In the genomic region with DNA sequence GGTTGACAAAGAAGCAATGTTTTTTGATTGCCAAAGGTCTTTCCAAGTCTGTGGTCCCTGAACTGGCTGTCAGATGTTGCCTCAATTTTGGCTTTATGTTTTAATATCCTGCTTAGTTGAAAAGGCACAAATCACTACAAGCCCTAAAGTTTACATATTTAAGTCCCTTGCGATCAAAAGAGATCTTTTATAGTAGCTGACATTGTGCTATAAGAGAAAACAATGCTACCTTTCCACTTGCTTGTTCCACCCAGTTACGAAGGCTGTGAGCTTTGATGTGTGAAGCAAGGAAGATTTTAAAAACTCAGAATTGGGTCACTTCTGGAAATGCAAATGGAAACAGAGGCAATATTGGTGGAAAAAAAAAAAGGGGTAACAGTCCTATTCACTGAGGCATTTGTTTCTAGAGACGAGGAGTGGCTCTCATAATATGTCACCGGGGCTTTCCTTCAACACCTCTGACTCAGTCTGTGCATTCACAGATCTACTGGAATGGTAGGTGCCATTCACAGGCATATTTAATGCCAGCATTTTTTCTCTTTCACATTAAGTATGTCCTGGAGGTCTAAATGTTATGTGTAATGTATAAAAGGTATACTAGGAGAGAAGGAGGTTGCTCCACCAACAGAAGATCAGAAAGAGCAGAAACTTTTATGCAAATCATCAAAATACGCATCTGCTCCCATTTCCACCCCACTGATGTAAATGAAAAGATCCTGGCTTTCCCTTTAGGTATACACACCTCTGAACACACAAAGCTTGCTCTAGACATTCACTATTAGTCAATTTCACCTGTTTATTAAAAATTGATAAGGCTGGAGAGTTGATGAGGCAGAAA, we compare ENCODE assay signal across 10 cellular contexts.
DNase-seq lines count a peak whose midpoint lies in the region; ATAC-seq, FAIRE-seq and TF ChIP-seq lines count a peak whose summit lies in the region.
"Had no signal": no experiment of that assay in that cellular context is flagged by ENCODE, and none has a peak within 500 bp of the region (broad histone marks: within the 10 kb centered on the region; RNA-seq: fewer than 3 reads in every experiment).

No MANE protein-coding gene starts in this region.

- no peak overlapping the region for H2AFZ ChIP-seq in GM12878 (ENCODE audit: control insufficient read depth, low read depth, low read length)

- no peak for FAIRE-seq in GM12878 (lab: Jason Lieb, UNC)

- DNase-seq in GM12865 (ENCODE audit: low read depth) (peak; percentile 46), GM12878 (ENCODE audit: low read depth, low spot score) (peak; percentile 27), pons (ENCODE audit: low spot score) (no peak), upper lobe of left lung (no peak), ureter (ENCODE audit: low spot score) (no peak)
- no peak for DNase-seq in CD4-positive, alpha-beta T cell
- DNase-seq: NCI-H2227 treated with DMSO at 0.1 percent for 48 hours had no signal

- in situ Hi-C loops in GM12878 (cut with MboI) = no loop called here

- peak overlapping the region; percentile 68 for H3K4me2 ChIP-seq in GM12878 (ENCODE audit: control insufficient read depth, insufficient read depth)

- H4K20me1 ChIP-seq in GM12878 (ENCODE audit: control insufficient read depth, insufficient read depth) = no peaks in the 10 kb centered on the region

- ATAC-seq in GM19372 (IDR thresholded peaks at IDR 0.05; ENCODE audit: low read depth, unreplicated experiment) (peak; percentile 68), HG03095 (IDR thresholded peaks at IDR 0.05; ENCODE audit: unreplicated experiment) (peak; percentile 94), GM12878 (peak; percentile 95), upper lobe of left lung (ENCODE audit: low FRiP score in 2 of 2) (no peak)
- ATAC-seq in CD4-positive, alpha-beta T cell (ENCODE audit: poor library complexity) = no peak

- H3K36me3 ChIP-seq in GM12878 (ENCODE audit: control insufficient read depth in 2 of 2, insufficient read depth in 2 of 2, low read length in 1 of 2) (no peaks in the 10 kb centered on the region), upper lobe of left lung (no peaks in the 10 kb centered on the region)

- no peak overlapping the region for H3K4me3 Mint-ChIP-seq in CD4-positive, alpha-beta T cell

- no peak overlapping the region for H3K27ac Mint-ChIP-seq in CD4-positive, alpha-beta T cell

- H3K36me3 Mint-ChIP-seq in CD4-positive, alpha-beta T cell (ENCODE audit: low read depth) = no peaks in the 10 kb centered on the region

- H3K4me3 ChIP-seq in GM12865 (ENCODE audit: low read depth, low read length) = no peak overlapping the region
- H3K4me3 ChIP-seq in GM12878 = no peak overlapping the region
- H3K4me3 ChIP-seq in upper lobe of left lung = no peak overlapping the region
- H3K4me3 ChIP-seq: coronary artery had no signal

- peaks cover 9% of the 10 kb centered on the region for H3K27me3 Mint-ChIP-seq in CD4-positive, alpha-beta T cell

- H3K9me3 ChIP-seq in GM12878 (replicated peaks; ENCODE audit: control insufficient read depth, insufficient read depth, low read length) = no peaks in the 10 kb centered on the region
- no peaks in the 10 kb centered on the region for H3K9me3 ChIP-seq in upper lobe of left lung
- H3K9me3 ChIP-seq in CD4-positive, alpha-beta T cell (ENCODE audit: control insufficient read depth, low read length) = no peaks in the 10 kb centered on the region

- H3K4me1 ChIP-seq in GM12878 (ENCODE audit: control insufficient read depth, insufficient read depth, low read length) = peaks cover 11% of the 10 kb centered on the region
- H3K4me1 ChIP-seq in upper lobe of left lung = peaks cover 0 to 4% (median 0%) of the 10 kb centered on the region in 4 donors

- POLR2A ChIA-PET in GM12878 (lab: Charles Lee) = interaction anchor here (0.8 to 1.9 kb wide), 4 partner anchors 13 to 582 kb away, joined by 3 to 7 read pairs (median 4); no protein-coding TSS in a partner anchor
- POLR2A ChIA-PET in CD4-positive, alpha-beta T cell (lab: Charles Lee) = no interaction called here

- TF ChIP-seq POLR2A in GM12878 (IDR thresholded peaks at IDR 0.05; ENCODE audit: low read depth, low read length) (no peak), upper lobe of left lung (IDR thresholded peaks at IDR 0.05) (no peak)

- RAD21 ChIA-PET in GM12878 (lab: Charles Lee; ENCODE audit: unreplicated experiment) = interaction anchor here (0.8 to 1.2 kb wide), 4 partner anchors 15 to 533 kb away, joined by 3 to 8 read pairs (median 3); no protein-coding TSS in a partner anchor

- no peaks in the 10 kb centered on the region for H3K4me1 Mint-ChIP-seq in CD4-positive, alpha-beta T cell (ENCODE audit: low read depth)

- TSS peak; percentile 49 for BruUV-seq in GM12878 (replicated peaks; lab: Mats Ljungman, UMichigan)

- intact Hi-C loops in GM12878 (cut with micrococcal nuclease; ENCODE audit: unreplicated experiment) = no loop called here
- intact Hi-C loops in CD4-positive, alpha-beta T cell (cut with DNase I, micrococcal nuclease) = no loop called here

- H3K79me2 ChIP-seq in GM12878 (ENCODE audit: control insufficient read depth, insufficient read depth, low read length) = no peaks in the 10 kb centered on the region

- CTCF ChIA-PET in GM12878 (lab: Yijun Ruan, JAX) = interaction anchor here (1.0 to 2.2 kb wide), 5 partner anchors 11 to 87 kb away, joined by 3 to 8 read pairs (median 3); no protein-coding TSS in a partner anchor
- CTCF ChIA-PET in CD4-positive, alpha-beta T cell (lab: Charles Lee) = interaction anchor here (1.2 kb wide), 1 partner anchor 60 kb away, joined by 4 read pairs; no protein-coding TSS in a partner anchor

- TF ChIP-seq CTCF in GM12865 (IDR thresholded peaks at IDR 0.05; ENCODE audit: insufficient read depth, low read depth, low read length, missing control alignments) = no peak
- no peak for TF ChIP-seq CTCF in GM12878 (IDR thresholded peaks at IDR 0.05 in 2 of 3, conservative IDR thresholded peaks at IDR 0.05 in 1 of 3; ENCODE audit: control insufficient read depth in 2 of 3, extremely low read depth in 1 of 3, insufficient read depth in 1 of 3, low read depth in 3 of 3, low read length in 3 of 3)
- TF ChIP-seq CTCF in upper lobe of left lung (IDR thresholded peaks at IDR 0.05) = no peak
- no peak for TF ChIP-seq CTCF in CD4-positive, alpha-beta T cell (IDR thresholded peaks at IDR 0.05)

- no peaks in the 10 kb centered on the region for H3K9me3 Mint-ChIP-seq in CD4-positive, alpha-beta T cell

- SMC1A ChIA-PET in GM12878 (lab: Charles Lee; ENCODE audit: uncharacterized antibody, unreplicated experiment) = interaction anchor here (0.7 to 3.7 kb wide), 9 partner anchors 8 to 140 kb away, joined by 3 to 16 read pairs (median 4); no protein-coding TSS in a partner anchor

- H3K27me3 ChIP-seq in GM12878 (replicated peaks in 1 of 2; ENCODE audit: control insufficient read depth in 2 of 2, insufficient read depth in 2 of 2, low read length in 1 of 2) = no peaks in the 10 kb centered on the region
- no peaks in the 10 kb centered on the region for H3K27me3 ChIP-seq in upper lobe of left lung
- H3K27me3 ChIP-seq in CD4-positive, alpha-beta T cell (ENCODE audit: control insufficient read depth, insufficient read depth, low read length) = no peaks in the 10 kb centered on the region

- H3K27ac ChIP-seq in GM12878 (ENCODE audit: control insufficient read depth, insufficient read depth) (no peak overlapping the region), upper lobe of left lung (no peak overlapping the region)
- no peak overlapping the region for H3K27ac ChIP-seq in CD4-positive, alpha-beta T cell (ENCODE audit: low read depth, low read length)
- H3K27ac ChIP-seq: coronary artery had no signal

- TF ChIP-seq RAD21 in GM12878 (IDR thresholded peaks at IDR 0.05; ENCODE audit: insufficient read depth, low read depth, low read length) = no peak

- TF ChIP-seq EP300 in GM12878 (IDR thresholded peaks at IDR 0.05; ENCODE audit: borderline replicate concordance in 1 of 2, control insufficient read depth in 1 of 2, low read depth in 2 of 2, low read length in 2 of 2) = peak; percentile 65 to 81; a peak in 3 of 4 replicates
- TF ChIP-seq EP300 in upper lobe of left lung (IDR thresholded peaks at IDR 0.05) = no peak

- 9% methylated on average over 5 of the region's 5 CpGs for WGBS in GM12878 (ENCODE audit: insufficient coverage, insufficient replicate concordance, low lambda C conversion rate, missing lambda C conversion rate)
- 68 to 74% methylated on average over 5 of the region's 5 CpGs for WGBS in upper lobe of left lung, 2 donors

- H3K9ac ChIP-seq in GM12878 (ENCODE audit: control insufficient read depth, insufficient read depth, low read length) = no peak overlapping the region

TF ChIP-seq in GM12878, 131 proteins besides CTCF, POLR2A, EP300 and RAD21 (continues in another document):
- TF ChIP-seq NFIC (IDR thresholded peaks at IDR 0.05; ENCODE audit: low read depth, low read length) = peak; percentile 52; the same call in 1 of the 2 replicates
- TF ChIP-seq BCL11A (IDR thresholded peaks at IDR 0.05; ENCODE audit: low read depth, low read length) = peak; percentile 49; the same call in 1 of the 2 replicates
- TF ChIP-seq, protein P1, sequence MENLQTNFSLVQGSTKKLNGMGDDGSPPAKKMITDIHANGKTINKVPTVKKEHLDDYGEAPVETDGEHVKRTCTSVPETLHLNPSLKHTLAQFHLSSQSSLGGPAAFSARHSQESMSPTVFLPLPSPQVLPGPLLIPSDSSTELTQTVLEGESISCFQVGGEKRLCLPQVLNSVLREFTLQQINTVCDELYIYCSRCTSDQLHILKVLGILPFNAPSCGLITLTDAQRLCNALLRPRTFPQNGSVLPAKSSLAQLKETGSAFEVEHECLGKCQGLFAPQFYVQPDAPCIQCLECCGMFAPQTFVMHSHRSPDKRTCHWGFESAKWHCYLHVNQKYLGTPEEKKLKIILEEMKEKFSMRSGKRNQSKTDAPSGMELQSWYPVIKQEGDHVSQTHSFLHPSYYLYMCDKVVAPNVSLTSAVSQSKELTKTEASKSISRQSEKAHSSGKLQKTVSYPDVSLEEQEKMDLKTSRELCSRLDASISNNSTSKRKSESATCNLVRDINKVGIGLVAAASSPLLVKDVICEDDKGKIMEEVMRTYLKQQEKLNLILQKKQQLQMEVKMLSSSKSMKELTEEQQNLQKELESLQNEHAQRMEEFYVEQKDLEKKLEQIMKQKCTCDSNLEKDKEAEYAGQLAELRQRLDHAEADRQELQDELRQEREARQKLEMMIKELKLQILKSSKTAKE (IDR thresholded peaks at IDR 0.05; ENCODE audit: low read depth, poor library complexity, severe bottlenecking) = peak; percentile 40
- TF ChIP-seq CBX5 (IDR thresholded peaks at IDR 0.05; ENCODE audit: low read depth) = no peak
- TF ChIP-seq ASH2L (IDR thresholded peaks at IDR 0.05; ENCODE audit: borderline replicate concordance, low read depth) = no peak
- TF ChIP-seq PML (IDR thresholded peaks at IDR 0.05; ENCODE audit: low read length) = no peak
- TF ChIP-seq STAT3 (IDR thresholded peaks at IDR 0.05; ENCODE audit: low read depth, low read length) = no peak

Comparison
In these comparisons a context has a peak if more than half of its experiments do, and no peak if none do; other contexts are left out.
1. DNase-seq: peak in GM12865 (single experiment) and GM12878 (single experiment); none in pons (single experiment), upper lobe of left lung (0 of 2), ureter (single experiment) and CD4-positive, alpha-beta T cell (0 of 10).
2. ATAC-seq: peak in GM19372 (single experiment), HG03095 (single experiment) and GM12878 (single experiment); none in upper lobe of left lung (0 of 2) and CD4-positive, alpha-beta T cell (single experiment).